In the genomic region with DNA sequence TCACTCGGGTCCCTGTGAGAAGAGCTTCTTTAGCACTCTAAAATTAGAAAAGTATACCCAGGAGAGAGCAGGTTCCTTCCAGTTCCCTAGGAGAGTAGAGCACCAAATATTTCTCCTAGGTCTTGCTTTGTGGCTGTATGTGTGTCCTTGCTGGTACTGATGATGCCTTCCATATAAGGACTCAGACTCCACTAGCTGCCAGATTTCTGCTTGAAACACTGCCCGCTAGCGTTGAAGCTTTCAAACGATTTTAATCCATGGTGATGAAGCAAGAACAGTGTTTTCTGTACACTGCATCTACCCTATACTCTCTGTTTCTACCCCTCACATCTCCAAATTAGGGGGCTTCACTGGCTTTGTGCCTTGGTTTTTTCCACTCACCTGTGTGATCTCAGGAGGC, we compare ENCODE assay signal across 8 cellular contexts. TPM values are rescaled to one million over a fixed set of nuclear protein-coding genes. Genes with fewer than 3 reads are reported as not detected.
DNase-seq lines count a peak whose midpoint lies in the region; ATAC-seq and TF ChIP-seq lines count a peak whose summit lies in the region.

No MANE protein-coding gene starts in this region.

- TF ChIP-seq CTCF in thoracic aorta (IDR thresholded peaks at IDR 0.05), result peak; percentile 26

- H3K4me3 ChIP-seq in thoracic aorta, result peak overlapping the region; percentile 27

- ATAC-seq in GM18868 (IDR thresholded peaks at IDR 0.05; ENCODE audit: unreplicated experiment) (peak; percentile 44), HG03520 (IDR thresholded peaks at IDR 0.05; ENCODE audit: unreplicated experiment) (peak; percentile 24), thoracic aorta (ENCODE audit: insufficient number of reproducible peaks, low FRiP score, low read depth) (peak; percentile 39), GM21619 (IDR thresholded peaks at IDR 0.05; ENCODE audit: unreplicated experiment) (no peak), HG03025 (IDR thresholded peaks at IDR 0.05; ENCODE audit: low FRiP score, unreplicated experiment) (no peak)

- H3K9me3 ChIP-seq in thoracic aorta, result no peaks in the 10 kb centered on the region

- no peaks in the 10 kb centered on the region for H3K36me3 ChIP-seq in thoracic aorta

- H3K4me1 ChIP-seq in thoracic aorta (ENCODE audit: control insufficient read depth in 1 of 2, low read depth in 2 of 2), result peaks cover 19 to 31% of the 10 kb centered on the region in 2 donors

- in situ Hi-C loops in SK-MEL-5 (cut with HindIII; ENCODE audit: low pct_unique_long_range_greater_than_20kb, low sequenced_read_pairs), result no loop called here

- peak overlapping the region in 1 of 2 donors; percentile 91 for H3K27ac ChIP-seq in thoracic aorta

- H3K27me3 ChIP-seq in thoracic aorta (replicated peaks; ENCODE audit: insufficient read depth), result no peaks in the 10 kb centered on the region

- DNase-seq in SK-MEL-5 (ENCODE audit: low read depth, low spot score) (peak; percentile 77), globus pallidus (ENCODE audit: low spot score) (peak; percentile 54), thoracic aorta (ENCODE audit: low spot score) (no peak), NCI-H226 (no peak)

RNA-seq across cellular contexts. Expression of a gene that starts 2.4 kb away (rescaled TPM):
- 21.5 and 25.6 TPM in 2 replicates for total RNA-seq in SK-MEL-5 (2014; rRNA removed; shearing (Covaris generic))
- polyA plus RNA-seq in SK-MEL-5 (2015; cell fraction: cytosol; rRNA removed), result 12.8 and 17.4 TPM in 2 replicates
- 18.4 and 20.4 TPM in 2 replicates for polyA plus RNA-seq in SK-MEL-5 (2015; cell fraction: nucleus; rRNA removed)
- 1 to 10 TPM; 3.5 to 5.0 TPM for total RNA-seq in thoracic aorta

Comparison
In these comparisons a context has a peak if more than half of its experiments do, and no peak if none do; other contexts are left out.
1. ATAC-seq: peak in GM18868 (single experiment), HG03520 (single experiment) and thoracic aorta (single experiment); none in GM21619 (single experiment) and HG03025 (single experiment).
2. DNase-seq: peak in SK-MEL-5 (single experiment) and globus pallidus (single experiment); none in thoracic aorta (single experiment) and NCI-H226 (single experiment).